13 cellular contexts compared by ENCODE assay signal in genomic region chr7:46215987-46216567, GRCh38.
A peak's percentile ranks its signal among the peaks of the same experiment; 100 is the strongest.
DNase-seq lines count a peak whose midpoint lies in the region; ATAC-seq and TF ChIP-seq lines count a peak whose summit lies in the region.
"Had no signal": no experiment of that assay in that cellular context is flagged by ENCODE, and none has a peak within 500 bp of the region (broad histone marks: within the 10 kb centered on the region; RNA-seq: fewer than 3 reads in every experiment).

No MANE protein-coding gene starts in this region.

- intact Hi-C loops in heart left ventricle (cut with DNase I) (loop anchor here in 3 of 10 donors (5.0 to 10.0 kb wide), 3 partner anchors 161 to 294 kb away; partner anchors contain the start of gene IGFBP3 (in 3 of the 3)), spleen (cut with DNase I; ENCODE audit: low total_unique reads) (no loop called here)

- H3K36me3 Mint-ChIP-seq in GM23338 (ENCODE audit: low read depth) (no peaks in the 10 kb centered on the region; the same call in 2 of the 3 replicates), T-cell (no peaks in the 10 kb centered on the region)

- H3K4me1 Mint-ChIP-seq in GM23338 (peaks cover 3% of the 10 kb centered on the region; the same call in 1 of the 3 replicates), T-cell (no peaks in the 10 kb centered on the region)

- 0 out of 2 replicates have a peak, but pooled peaks cover 8% of the 10 kb centered on the region for H3K9me2 ChIP-seq in GM23338 (ENCODE audit: insufficient read depth)

- CTCF ChIA-PET in T-cell (lab: Charles Lee), result no interaction called here

- DNase-seq in GM23338 (ENCODE audit: low spot score), result peak; percentile 35
- DNase-seq in NCI-H345 treated with DMSO at 0.1 percent for 48 hours (lab: John Stamatoyannopoulos, UW; ENCODE audit: unreplicated experiment), result peak; percentile 2
- DNase-seq in heart left ventricle, result peak in 4 of 5 donors; percentile 56 to 73 (median 68)
- peak; percentile 32 for DNase-seq in osteoblast (ENCODE audit: insufficient read length, low spot score, missing footprints)
- DNase-seq in spleen, result no peak
- DNase-seq in stimulated activated CD4-positive, alpha-beta T cell treated with anti-CD3 and anti-CD28 coated beads, Interleukin-4, amount 100 ng/mL, for 1 hour, result no peak
- DNase-seq in T-cell, result no peak
- DNase-seq: stimulated activated naive CD4-positive, alpha-beta T cell; WERI-Rb-1 had no signal

- H3K27ac Mint-ChIP-seq in GM23338 (no peak overlapping the region), T-cell (no peak overlapping the region)

- H3F3A ChIP-seq in GM23338 (replicated peaks; ENCODE audit: low read depth), result no peaks in the 10 kb centered on the region

- H2AFZ ChIP-seq in GM23338 (no peak overlapping the region), osteoblast (ENCODE audit: low read length) (no peak overlapping the region)

- WGBS in heart left ventricle, 4 donors, result 39 to 58% (median 50%) methylated on average over 12 to 15 of the region's 15 CpGs
- 72 to 87% (median 75%) methylated on average over 14 to 15 of the region's 15 CpGs for WGBS in spleen, 5 donors

- POLR2A ChIA-PET in T-cell (lab: Charles Lee), result no interaction called here

- H3K27ac ChIP-seq in GM23338 (ENCODE audit: low read depth), result no peak overlapping the region
- peak overlapping the region in 7 of 12 donors; percentile 50 to 75 (median 66) for H3K27ac ChIP-seq in heart left ventricle
- no peak overlapping the region for H3K27ac ChIP-seq in osteoblast (ENCODE audit: low read depth, low read length)
- H3K27ac ChIP-seq in spleen, result no peak overlapping the region
- H3K27ac ChIP-seq: gastroesophageal sphincter, SJCRH30, WERI-Rb-1 had no signal

- H3K27me3 ChIP-seq in GM23338 (ENCODE audit: insufficient read depth) (no peaks in the 10 kb centered on the region), heart left ventricle (no peaks in the 10 kb centered on the region), osteoblast (ENCODE audit: insufficient read depth, low read length) (no peaks in the 10 kb centered on the region), spleen (replicated peaks in 1 of 7) (no peaks in the 10 kb centered on the region)
- H3K27me3 ChIP-seq: gastroesophageal sphincter, SJCRH30 had no signal

- H3K27me3 Mint-ChIP-seq in GM23338 (ENCODE audit: insufficient read depth, low read depth, poor library complexity) (peaks cover 3% of the 10 kb centered on the region), T-cell (peaks cover 0 to 4% of the 10 kb centered on the region in 2 donors)

- no peaks in the 10 kb centered on the region for H3K9me3 Mint-ChIP-seq in GM23338
- peaks cover 0 to 9% (median 0%) of the 10 kb centered on the region in 3 donors for H3K9me3 Mint-ChIP-seq in T-cell

- H3K79me2 ChIP-seq in GM23338 (replicated peaks; ENCODE audit: insufficient read depth), result no peaks in the 10 kb centered on the region
- H3K79me2 ChIP-seq in osteoblast (ENCODE audit: insufficient read depth, low read length), result no peaks in the 10 kb centered on the region

- H3K4me3 Mint-ChIP-seq in GM23338 (no peak overlapping the region), T-cell (no peak overlapping the region)

- no peak for TF ChIP-seq POLR2A in heart left ventricle (IDR thresholded peaks at IDR 0.05)
- no peak for TF ChIP-seq POLR2A in spleen (IDR thresholded peaks at IDR 0.05)

- H4K20me1 ChIP-seq in GM23338 (replicated peaks; ENCODE audit: insufficient read depth), result no peaks in the 10 kb centered on the region
- H4K20me1 ChIP-seq in osteoblast (ENCODE audit: insufficient read depth, low read length), result no peaks in the 10 kb centered on the region

- ATAC-seq in GM23338, result peak; percentile 87
- peak; percentile 84 to 89 (median 86) for ATAC-seq in heart left ventricle
- no peak for ATAC-seq in GM18519 (IDR thresholded peaks at IDR 0.05; ENCODE audit: low FRiP score, unreplicated experiment)
- ATAC-seq in T-cell (replicated peaks in 1 of 4), result no peak
- ATAC-seq: gastroesophageal sphincter, GM12878 had no signal

- no peak overlapping the region for H3K4me2 ChIP-seq in GM23338
- H3K4me2 ChIP-seq in osteoblast (ENCODE audit: insufficient read depth, low read length), result no peak overlapping the region

- H3K4me3 ChIP-seq in GM23338, result no peak overlapping the region
- H3K4me3 ChIP-seq in heart left ventricle, result no peak overlapping the region
- no peak overlapping the region for H3K4me3 ChIP-seq in osteoblast (ENCODE audit: insufficient read depth, low read length)
- H3K4me3 ChIP-seq in spleen, result no peak overlapping the region
- H3K4me3 ChIP-seq: gastroesophageal sphincter, GM12878, SJCRH30 had no signal

- no peaks in the 10 kb centered on the region for H3K9me3 ChIP-seq in heart left ventricle
- H3K9me3 ChIP-seq in osteoblast (ENCODE audit: low read depth, low read length), result no peaks in the 10 kb centered on the region
- H3K9me3 ChIP-seq in spleen, result no peaks in the 10 kb centered on the region
- H3K9me3 ChIP-seq: gastroesophageal sphincter, SJCRH30 had no signal

- H3K4me1 ChIP-seq in GM23338 (ENCODE audit: insufficient read depth), result no peaks in the 10 kb centered on the region
- H3K4me1 ChIP-seq in heart left ventricle, result peaks cover 0 to 30% (median 15%) of the 10 kb centered on the region in 12 donors
- H3K4me1 ChIP-seq in osteoblast (ENCODE audit: insufficient read depth, low read length), result no peaks in the 10 kb centered on the region
- H3K4me1 ChIP-seq in spleen, result no peaks in the 10 kb centered on the region
- H3K4me1 ChIP-seq: gastroesophageal sphincter, SJCRH30 had no signal

- no peak for TF ChIP-seq CTCF in GM23338 (conservative IDR thresholded peaks at IDR 0.05; ENCODE audit: low read depth in 2 of 2)
- no peak for TF ChIP-seq CTCF in heart left ventricle (IDR thresholded peaks at IDR 0.05)
- TF ChIP-seq CTCF in osteoblast (IDR thresholded peaks at IDR 0.05; ENCODE audit: extremely low read depth, low read depth, low read length), result no peak
- TF ChIP-seq CTCF in spleen (IDR thresholded peaks at IDR 0.05 in 8 of 11, conservative IDR thresholded peaks at IDR 0.05 in 3 of 11), result no peak

- H3K36me3 ChIP-seq in GM23338 (ENCODE audit: insufficient read depth) (no peaks in the 10 kb centered on the region), heart left ventricle (no peaks in the 10 kb centered on the region), osteoblast (ENCODE audit: insufficient read depth, low read length) (no peaks in the 10 kb centered on the region), spleen (no peaks in the 10 kb centered on the region)
- H3K36me3 ChIP-seq: gastroesophageal sphincter, SJCRH30, WERI-Rb-1 had no signal

TF ChIP-seq in GM23338, 12 proteins besides CTCF, POLR2A, EP300 and RAD21:
- no peak for TF ChIP-seq STAT1 (IDR thresholded peaks at IDR 0.05; ENCODE audit: unreplicated experiment)
- no peak for TF ChIP-seq ZNF114 (CRISPR knock-in tag; IDR thresholded peaks at IDR 0.05)
- no peak for TF ChIP-seq ZNF331 (CRISPR knock-in tag; IDR thresholded peaks at IDR 0.05; ENCODE audit: low read depth)
TF ChIP-seq in GM23338: peak in this region for 0.

Comparison
In these comparisons a context has a peak if more than half of its experiments do, and no peak if none do; other contexts are left out.
1. ATAC-seq: peak in GM23338 (single experiment) and heart left ventricle (4 of 4); none in GM18519 (single experiment) and T-cell (0 of 4).
2. DNase-seq: peak in GM23338 (single experiment), NCI-H345 treated with DMSO at 0.1 percent for 48 hours (single experiment), heart left ventricle (4 of 5) and osteoblast (single experiment); none in spleen (single experiment), stimulated activated CD4-positive, alpha-beta T cell treated with anti-CD3 and anti-CD28 coated beads, Interleukin-4, amount 100 ng/mL, for 1 hour (single experiment) and T-cell (0 of 34).
3. H3K27ac ChIP-seq: peak in heart left ventricle (7 of 12); none in GM23338 (single experiment), osteoblast (single experiment) and spleen (0 of 8).